Comparison of ENCODE assay signal across 29 cellular contexts in the genomic region with DNA sequence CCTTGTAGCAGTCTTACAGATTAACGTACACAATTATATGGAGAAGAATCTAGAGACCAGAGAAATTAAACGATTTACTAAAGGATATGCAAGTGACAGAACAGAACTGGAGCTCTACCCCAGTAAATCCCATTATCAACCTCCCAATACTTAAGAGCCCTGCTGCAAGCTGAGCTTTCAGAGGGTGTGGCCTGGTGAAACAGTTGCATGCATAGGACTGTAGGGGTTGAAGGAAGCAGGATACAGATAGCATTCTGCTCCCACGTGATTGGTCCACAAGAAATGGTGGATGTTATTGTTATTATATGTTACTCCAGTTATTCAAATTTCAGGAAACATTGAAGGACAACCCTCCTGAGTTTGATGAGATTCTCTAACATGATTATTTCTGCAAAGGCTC.
"Had no signal": no experiment of that assay in that cellular context is flagged by ENCODE, and none has a peak within 500 bp of the region (broad histone marks: within the 10 kb centered on the region; RNA-seq: fewer than 3 reads in every experiment).

No MANE protein-coding gene starts in this region.

- DNase-seq: activated CD4-positive, alpha-beta memory T cell treated with anti-CD3 and anti-CD28 coated beads, Interleukin-2, amount 10 ng/mL, durations not matched to agents 7 days and 5 days; activated CD4-positive, alpha-beta T cell treated with anti-CD3 and anti-CD28 coated beads for 48 hours; activated CD4-positive, CD25-positive, alpha-beta regulatory T cell; activated gamma-delta T cell; dorsolateral prefrontal cortex; effector memory CD8-positive, alpha-beta T cell; gastrocnemius medialis; hippocampal formation; islet precursor cell; left colon; mucosa of descending colon; nephron progenitor cell; nucleus accumbens; right lobe of liver; stimulated activated CD4-positive, alpha-beta T cell treated with anti-CD3 and anti-CD28 coated beads, Interleukin-1b, Interleukin-23, amount 100 ng/mL, for 48 hours; stomach; T1000 had no signal

- H3K4me1 ChIP-seq: breast epithelium, esophagus muscularis mucosa, gastrocnemius medialis, right lobe of liver, stomach, suprapubic skin, tibial nerve had no signal

- H3K4me3 ChIP-seq: breast epithelium, dorsolateral prefrontal cortex, esophagus muscularis mucosa, gastrocnemius medialis, mucosa of descending colon, right lobe of liver, skin epidermis, stomach, suprapubic skin, tibial nerve had no signal

- H3K9me3 Mint-ChIP-seq: activated CD4-positive, alpha-beta memory T cell treated with anti-CD3 and anti-CD28 coated beads, Interleukin-2, amount 10 ng/mL, durations not matched to agents 7 days and 5 days; central memory CD8-positive, alpha-beta T cell had no signal

- H3K36me3 ChIP-seq: breast epithelium, esophagus muscularis mucosa, gastrocnemius medialis, right lobe of liver, stomach, suprapubic skin, tibial nerve had no signal

- H3K27me3 Mint-ChIP-seq: activated CD4-positive, alpha-beta memory T cell treated with anti-CD3 and anti-CD28 coated beads, Interleukin-2, amount 10 ng/mL, durations not matched to agents 7 days and 5 days; central memory CD8-positive, alpha-beta T cell; effector memory CD8-positive, alpha-beta T cell; memory B cell had no signal

- H3K4me3 Mint-ChIP-seq: activated CD4-positive, alpha-beta memory T cell treated with anti-CD3 and anti-CD28 coated beads, Interleukin-2, amount 10 ng/mL, durations not matched to agents 7 days and 5 days; central memory CD8-positive, alpha-beta T cell; effector memory CD8-positive, alpha-beta T cell; memory B cell; nephron progenitor cell; T-helper 1 cell treated with Interleukin-12 subunit alpha and Interleukin-12 subunit beta and Interleukin-4 antibody, amounts not matched to agents 30 μg/mL and 1 μg/mL, for 36 hours had no signal

- H3K36me3 Mint-ChIP-seq: memory B cell had no signal

- FAIRE-seq: colon, endothelial cell of umbilical vein, urothelium cell line had no signal

- H3K4me1 Mint-ChIP-seq: central memory CD8-positive, alpha-beta T cell; memory B cell; nephron progenitor cell had no signal

- H3K27me3 ChIP-seq: breast epithelium, dorsolateral prefrontal cortex, esophagus muscularis mucosa, gastrocnemius medialis, right lobe of liver, stomach, suprapubic skin, tibial nerve had no signal

- H3K27ac ChIP-seq: breast epithelium, dorsolateral prefrontal cortex, esophagus muscularis mucosa, gastrocnemius medialis, right lobe of liver, skin epidermis, stomach, suprapubic skin, tibial nerve had no signal

- H3K27ac Mint-ChIP-seq: activated CD4-positive, alpha-beta memory T cell treated with anti-CD3 and anti-CD28 coated beads, Interleukin-2, amount 10 ng/mL, durations not matched to agents 7 days and 5 days; activated naive CD4-positive, alpha-beta T cell treated with anti-CD3 and anti-CD28 coated beads, Interleukin-2, amount 50 U/mL, for 72 hours; effector memory CD8-positive, alpha-beta T cell; memory B cell; nephron progenitor cell; T-helper 1 cell treated with Interleukin-12 subunit alpha and Interleukin-12 subunit beta and Interleukin-4 antibody, amounts not matched to agents 30 μg/mL and 1 μg/mL, for 36 hours had no signal

- H3K9me3 ChIP-seq: breast epithelium, esophagus muscularis mucosa, gastrocnemius medialis, mucosa of descending colon, right lobe of liver, stomach, suprapubic skin, tibial nerve had no signal
